In genomic region chr12:65825573-65826512, GRCh38 we compare ENCODE assay signal across 1 cellular context.
A peak's percentile ranks its signal among the peaks of the same experiment; 100 is the strongest.
TF ChIP-seq lines count a peak whose summit lies in the region.

No MANE protein-coding gene starts in this region.

TF ChIP-seq in HEK293, 187 proteins besides CTCF, POLR2A, EP300 and RAD21 (continued from another document and continues in another):
- TF ChIP-seq ZBTB10 (tag by site-specific recombination; IDR thresholded peaks at IDR 0.05) (peak; percentile 42; the same call in 1 of the 2 replicates), SCRT1 (tag by site-specific recombination; IDR thresholded peaks at IDR 0.05; ENCODE audit: borderline replicate concordance) (no peak), ZBTB8A (tag by site-specific recombination; IDR thresholded peaks at IDR 0.05) (peak; percentile 95), ZNF585B (tag by site-specific recombination; IDR thresholded peaks at IDR 0.05) (no peak), ZNF529 (tag by site-specific recombination; IDR thresholded peaks at IDR 0.05; ENCODE audit: insufficient replicate concordance) (no peak), ZXDB (tag by site-specific recombination; IDR thresholded peaks at IDR 0.05) (peak; percentile 58), TSHZ1 (tag by site-specific recombination; IDR thresholded peaks at IDR 0.05; ENCODE audit: borderline replicate concordance) (no peak), KLF9 (tag by site-specific recombination; IDR thresholded peaks at IDR 0.05; ENCODE audit: low read depth) (0 out of 2 replicates have a peak, but pooled peaks have one; percentile 18), ZNF211 (tag by site-specific recombination; IDR thresholded peaks at IDR 0.05; ENCODE audit: low read depth) (no peak), HOXA7 (CRISPR knock-in tag; IDR thresholded peaks at IDR 0.05; ENCODE audit: borderline replicate concordance) (no peak), ZNF18 (tag by site-specific recombination; IDR thresholded peaks at IDR 0.05) (no peak), ZNF404 (tag by site-specific recombination; IDR thresholded peaks at IDR 0.05) (no peak), PBX3 (CRISPR knock-in tag; IDR thresholded peaks at IDR 0.05) (no peak), ZNF600 (tag by site-specific recombination; IDR thresholded peaks at IDR 0.05) (no peak), ZNF202 (tag by site-specific recombination; IDR thresholded peaks at IDR 0.05; ENCODE audit: borderline replicate concordance) (no peak), ELK4 (IDR thresholded peaks at IDR 0.05; ENCODE audit: borderline replicate concordance, low read depth, low read length) (no peak), KLF17 (tag by site-specific recombination; IDR thresholded peaks at IDR 0.05) (no peak), BCL6B (tag by site-specific recombination; IDR thresholded peaks at IDR 0.05) (no peak), ZNF677 (tag by site-specific recombination; IDR thresholded peaks at IDR 0.05) (no peak), TCF7L2 (IDR thresholded peaks at IDR 0.05; ENCODE audit: borderline replicate concordance, low read depth, low read length) (no peak), MEIS1 (CRISPR knock-in tag; IDR thresholded peaks at IDR 0.05; ENCODE audit: borderline replicate concordance) (no peak), ZNF548 (tag by site-specific recombination; IDR thresholded peaks at IDR 0.05) (no peak), ZNF610 (tag by site-specific recombination; IDR thresholded peaks at IDR 0.05; ENCODE audit: borderline replicate concordance) (no peak), ZNF645 (tag by site-specific recombination; IDR thresholded peaks at IDR 0.05) (no peak), ZNF639 (tag by site-specific recombination; IDR thresholded peaks at IDR 0.05) (no peak), KLF16 (tag by site-specific recombination; IDR thresholded peaks at IDR 0.05) (peak; percentile 43; the same call in 1 of the 2 replicates), ZNF48 (tag by site-specific recombination; IDR thresholded peaks at IDR 0.05) (no peak), ZNF843 (tag by site-specific recombination; IDR thresholded peaks at IDR 0.05) (no peak), PRDM4 (tag by site-specific recombination; IDR thresholded peaks at IDR 0.05) (no peak), BCL11A (tag by site-specific recombination; IDR thresholded peaks at IDR 0.05; ENCODE audit: low read depth) (no peak), ZBTB20 (tag by site-specific recombination; IDR thresholded peaks at IDR 0.05) (peak; percentile 97), ZNF214 (tag by site-specific recombination; IDR thresholded peaks at IDR 0.05; ENCODE audit: borderline replicate concordance) (no peak), ZNF544 (tag by site-specific recombination; IDR thresholded peaks at IDR 0.05) (no peak), ZBTB1 (tag by site-specific recombination; IDR thresholded peaks at IDR 0.05) (no peak), ZNF621 (tag by site-specific recombination; IDR thresholded peaks at IDR 0.05) (no peak), PRDM10 (tag by site-specific recombination; IDR thresholded peaks at IDR 0.05) (peak; percentile 78), ZNF174 (tag by site-specific recombination; IDR thresholded peaks at IDR 0.05) (no peak)
